1 cellular context compared by ENCODE assay signal in genomic region chr16:27226476-27226875, GRCh38.
TF ChIP-seq lines count a peak whose summit lies in the region.

No MANE protein-coding gene starts in this region.

TF ChIP-seq in WTC11, 78 proteins besides CTCF, POLR2A, EP300 and RAD21 (continued from another document):
- TF ChIP-seq SP1 (CRISPR knock-in tag; conservative IDR thresholded peaks at IDR 0.05) = no peak
TF ChIP-seq in WTC11: peak in this region for 0.
